8 cellular contexts compared by ENCODE assay signal in the genomic region with DNA sequence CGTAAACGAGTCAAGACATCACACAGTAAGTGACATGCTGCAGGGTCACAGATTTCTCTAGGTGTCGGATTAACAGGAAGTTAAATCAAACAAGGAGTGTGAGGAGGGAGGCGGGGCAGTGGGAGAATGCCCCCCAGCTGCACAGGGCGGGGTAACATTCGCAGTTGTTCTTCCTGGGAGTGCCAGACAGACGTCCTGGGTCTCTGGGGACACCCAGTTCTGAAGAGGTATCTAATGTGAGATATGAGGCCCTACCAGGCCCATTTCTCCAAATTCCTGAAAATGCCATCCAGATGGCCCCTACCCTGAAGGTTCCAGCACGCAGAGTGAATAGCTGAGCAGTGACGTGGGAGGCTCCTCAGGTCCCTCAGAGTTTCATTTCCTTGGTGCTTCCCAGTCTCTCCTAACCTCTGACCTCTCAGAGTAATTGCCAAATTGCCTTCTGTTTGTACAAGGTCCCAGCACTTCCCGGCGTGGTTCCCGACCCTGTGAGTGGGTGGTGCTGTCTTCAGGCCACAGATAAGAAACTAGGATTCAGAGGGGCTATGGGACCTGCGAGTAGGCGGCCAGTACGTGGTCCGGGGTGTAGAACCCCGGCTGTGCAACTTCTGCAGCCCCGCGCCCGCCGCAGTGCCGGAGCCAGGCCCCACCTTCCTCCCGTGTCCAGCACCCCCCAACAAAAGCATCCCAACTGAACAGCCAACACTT. TPM values are rescaled to one million over a fixed set of nuclear protein-coding genes. Genes with fewer than 3 reads are reported as not detected.
DNase-seq lines count a peak whose midpoint lies in the region; ATAC-seq and TF ChIP-seq lines count a peak whose summit lies in the region.

No MANE protein-coding gene starts in this region.

- peaks cover 2% of the 10 kb centered on the region for H3K36me3 ChIP-seq in kidney epithelial cell (ENCODE audit: control insufficient read depth, insufficient read depth, low read length)
- H3K36me3 ChIP-seq in stomach: peaks cover 8 to 42% (median 29%) of the 10 kb centered on the region in 4 donors

- H3K27ac Mint-ChIP-seq in brain: peak overlapping the region; percentile 43 to 90 (median 65)

- H3K4me1 Mint-ChIP-seq in brain: peaks cover 35% of the 10 kb centered on the region

- TF ChIP-seq POLR2A in stomach (IDR thresholded peaks at IDR 0.05) (no peak), GM18505 (IDR thresholded peaks at IDR 0.05; ENCODE audit: borderline replicate concordance, extremely low read depth, insufficient read depth, insufficient read length) (no peak)

- no peaks in the 10 kb centered on the region for H3K9me3 ChIP-seq in stomach

- TF ChIP-seq CTCF in brain (conservative IDR thresholded peaks at IDR 0.05) (no peak), kidney epithelial cell (IDR thresholded peaks at IDR 0.05; ENCODE audit: insufficient read depth, low read length, poor library complexity, severe bottlenecking) (no peak), stomach (IDR thresholded peaks at IDR 0.05) (no peak)

- H3K4me1 ChIP-seq in stomach: peaks cover 55 to 80% (median 77%) of the 10 kb centered on the region in 4 donors

- H3K27me3 Mint-ChIP-seq in brain: peaks cover 11% of the 10 kb centered on the region

- peak; percentile 1 for DNase-seq in SKM-1 treated with dmso at 0.1 percent for 144 hours (lab: John Stamatoyannopoulos, UW; ENCODE audit: unreplicated experiment)
- no peak for DNase-seq in SKM-1 (lab: John Stamatoyannopoulos, UW; ENCODE audit: unreplicated experiment)
- peak; percentile 56 for DNase-seq in NCI-H226
- DNase-seq in kidney epithelial cell (ENCODE audit: low read depth): no peak
- peak; percentile 74 for DNase-seq in stomach
- no peak for DNase-seq in SHP77 treated with DMSO at 0.1 percent for 48 hours (lab: John Stamatoyannopoulos, UW)

- peaks cover 12% of the 10 kb centered on the region for H3K27me3 ChIP-seq in kidney epithelial cell (ENCODE audit: control insufficient read depth, insufficient read depth, low read length)
- no peaks in the 10 kb centered on the region for H3K27me3 ChIP-seq in stomach

- intact Hi-C loops in stomach (cut with DNase I; ENCODE audit: low total_unique reads): loop anchor here (5.0 kb wide), 1 partner anchor 217 kb away; no protein-coding TSS in a partner anchor

- no peak for ATAC-seq in GM18505 (IDR thresholded peaks at IDR 0.05; ENCODE audit: unreplicated experiment)

- H3K36me3 Mint-ChIP-seq in brain: peaks cover 35% of the 10 kb centered on the region

- WGBS in stomach, 5 donors: 7 to 26% (median 16%) methylated on average over 23 of the region's 23 CpGs

- no peaks in the 10 kb centered on the region for H3K9me3 Mint-ChIP-seq in brain

- peak overlapping the region; percentile 95 to 99 (median 97) for H3K27ac ChIP-seq in stomach

- H3K4me3 ChIP-seq in kidney epithelial cell (ENCODE audit: low read depth, low read length) (peak overlapping the region; percentile 93), stomach (peak overlapping the region; percentile 76 to 94 (median 82))

- no peak for TF ChIP-seq EP300 in stomach (IDR thresholded peaks at IDR 0.05)

- H3K4me3 Mint-ChIP-seq in brain: peak overlapping the region; percentile 80 to 95 (median 86)

RNA-seq across cellular contexts. Expression of gene RRBP1, which starts 1.8 kb away (rescaled TPM):
- 33.7 TPM for polyA plus RNA-seq in brain (ENCODE audit: insufficient read depth, low read depth, low replicate concordance)
- total RNA-seq in kidney epithelial cell: 97.8 and 98.4 TPM in 2 replicates
- 100 to 1,000 TPM; 125 to 456 (median 251) TPM for total RNA-seq in stomach
- 10 to 100 TPM; 34.4 to 79.6 (median 74.6) TPM for polyA plus RNA-seq in stomach

RNA-seq across cellular contexts. Expression of gene BANF2, which starts 19.5 kb away (rescaled TPM):
- polyA plus RNA-seq in brain (ENCODE audit: insufficient read depth, low read depth, low replicate concordance) (not detected), stomach (not detected)
- total RNA-seq in kidney epithelial cell (not detected in 2 replicates), stomach (not detected)

Comparison
In these comparisons a context has a peak if more than half of its experiments do, and no peak if none do; other contexts are left out.
1. DNase-seq: peak in SKM-1 treated with dmso at 0.1 percent for 144 hours (single experiment), NCI-H226 (single experiment) and stomach (single experiment); none in SKM-1 (single experiment), kidney epithelial cell (single experiment) and SHP77 treated with DMSO at 0.1 percent for 48 hours (single experiment).